In the genomic region with DNA sequence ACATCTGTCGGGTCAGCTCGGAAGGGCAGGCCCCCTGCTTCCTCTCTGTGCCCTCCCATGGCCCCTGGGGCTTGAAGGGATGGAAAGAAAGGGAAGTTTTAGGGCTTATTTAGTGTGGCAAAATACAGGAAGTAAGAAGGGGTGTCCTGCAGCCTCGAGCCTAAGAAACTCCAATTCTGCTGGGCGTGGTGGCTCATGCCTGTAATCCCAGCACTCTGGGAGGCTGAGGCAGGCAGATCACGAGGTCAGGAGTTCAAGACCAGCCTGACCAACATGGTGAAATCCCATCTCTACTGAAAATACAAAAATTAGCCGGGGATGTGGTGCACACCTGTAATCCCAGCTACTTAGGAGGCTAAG, we compare ENCODE assay signal across 1 cellular context.
TF ChIP-seq lines count a peak whose summit lies in the region.
"Not testable (repeated sequence)": the region's sequence is repeated elsewhere in the genome, so short reads cannot be mapped to it uniquely, and the experiment has no call there.

No MANE protein-coding gene starts in this region.

TF ChIP-seq in HepG2, 621 proteins besides CTCF, POLR2A, EP300 and RAD21:
- TF ChIP-seq TBX2 (CRISPR knock-in tag; IDR thresholded peaks at IDR 0.05; ENCODE audit: borderline replicate concordance) (0 out of 2 replicates have a peak, but pooled peaks have one; percentile 7), JUN (CRISPR knock-in tag; IDR thresholded peaks at IDR 0.05) (0 out of 2 replicates have a peak, but pooled peaks have one; percentile 7), ZNF772 (CRISPR knock-in tag; IDR thresholded peaks at IDR 0.05) (peak; percentile 43; the same call in 1 of the 2 replicates), CBX5 (CRISPR knock-in tag; IDR thresholded peaks at IDR 0.05; ENCODE audit: borderline replicate concordance) (0 out of 2 replicates have a peak, but pooled peaks have one; percentile 10), ZNF687 (CRISPR knock-in tag; IDR thresholded peaks at IDR 0.05) (peak; percentile 41; the same call in 1 of the 2 replicates), ZNF709 (CRISPR knock-in tag; IDR thresholded peaks at IDR 0.05) (peak; percentile 20; the same call in 1 of the 2 replicates), ZMYM2 (CRISPR knock-in tag; IDR thresholded peaks at IDR 0.05) (peak; percentile 39; the same call in 1 of the 2 replicates), ZMYM4 (CRISPR knock-in tag; IDR thresholded peaks at IDR 0.05) (peak; percentile 16; the same call in 1 of the 2 replicates), XBP1 (CRISPR knock-in tag; IDR thresholded peaks at IDR 0.05) (0 out of 2 replicates have a peak, but pooled peaks have one; percentile 23), FOXC1 (CRISPR knock-in tag; IDR thresholded peaks at IDR 0.05; ENCODE audit: borderline replicate concordance) (peak; percentile 25), FOXO4 (CRISPR knock-in tag; conservative IDR thresholded peaks at IDR 0.05) (0 out of 2 replicates have a peak, but pooled peaks have one; percentile 78), BORCS8-MEF2B (CRISPR knock-in tag; IDR thresholded peaks at IDR 0.05) (peak; percentile 34; the same call in 1 of the 2 replicates), ZNF446 (CRISPR knock-in tag; IDR thresholded peaks at IDR 0.05) (0 out of 2 replicates have a peak, but pooled peaks have one; percentile 16), TMF1 (CRISPR knock-in tag; IDR thresholded peaks at IDR 0.05; ENCODE audit: low read depth) (0 out of 2 replicates have a peak, but pooled peaks have one; percentile 28), ARID2 (CRISPR knock-in tag; IDR thresholded peaks at IDR 0.05; ENCODE audit: borderline replicate concordance) (peak; percentile 76; the same call in 1 of the 2 replicates), ZNF788 (CRISPR knock-in tag; IDR thresholded peaks at IDR 0.05; ENCODE audit: borderline replicate concordance) (peak; percentile 67; the same call in 1 of the 2 replicates), ZNF253 (CRISPR knock-in tag; IDR thresholded peaks at IDR 0.05; ENCODE audit: borderline replicate concordance) (0 out of 2 replicates have a peak, but pooled peaks have one; percentile 37), ZNF274 (CRISPR knock-in tag; IDR thresholded peaks at IDR 0.05) (0 out of 2 replicates have a peak, but pooled peaks have one; percentile 2), LCORL (CRISPR knock-in tag; IDR thresholded peaks at IDR 0.05) (0 out of 2 replicates have a peak, but pooled peaks have one; percentile 2), ZSCAN12 (CRISPR knock-in tag; IDR thresholded peaks at IDR 0.05) (0 out of 2 replicates have a peak, but pooled peaks have one; percentile 3), PHF8 (CRISPR knock-in tag; IDR thresholded peaks at IDR 0.05) (0 out of 2 replicates have a peak, but pooled peaks have one; percentile 6), ZNF557 (CRISPR knock-in tag; IDR thresholded peaks at IDR 0.05) (0 out of 2 replicates have a peak, but pooled peaks have one; percentile 3), ZNF782 (CRISPR knock-in tag; IDR thresholded peaks at IDR 0.05; ENCODE audit: borderline replicate concordance) (peak; percentile 37; the same call in 1 of the 2 replicates), ZNF629 (CRISPR knock-in tag; conservative IDR thresholded peaks at IDR 0.05) (peak; percentile 2; the same call in 1 of the 2 replicates), ZNF512 (CRISPR knock-in tag; IDR thresholded peaks at IDR 0.05) (0 out of 2 replicates have a peak, but pooled peaks have one; percentile 20)
- TF ChIP-seq, protein P1, sequence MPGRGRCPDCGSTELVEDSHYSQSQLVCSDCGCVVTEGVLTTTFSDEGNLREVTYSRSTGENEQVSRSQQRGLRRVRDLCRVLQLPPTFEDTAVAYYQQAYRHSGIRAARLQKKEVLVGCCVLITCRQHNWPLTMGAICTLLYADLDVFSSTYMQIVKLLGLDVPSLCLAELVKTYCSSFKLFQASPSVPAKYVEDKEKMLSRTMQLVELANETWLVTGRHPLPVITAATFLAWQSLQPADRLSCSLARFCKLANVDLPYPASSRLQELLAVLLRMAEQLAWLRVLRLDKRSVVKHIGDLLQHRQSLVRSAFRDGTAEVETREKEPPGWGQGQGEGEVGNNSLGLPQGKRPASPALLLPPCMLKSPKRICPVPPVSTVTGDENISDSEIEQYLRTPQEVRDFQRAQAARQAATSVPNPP (CRISPR knock-in tag; IDR thresholded peaks at IDR 0.05), result 0 out of 2 replicates have a peak, but pooled peaks have one; percentile 33
- TF ChIP-seq, protein P2, sequence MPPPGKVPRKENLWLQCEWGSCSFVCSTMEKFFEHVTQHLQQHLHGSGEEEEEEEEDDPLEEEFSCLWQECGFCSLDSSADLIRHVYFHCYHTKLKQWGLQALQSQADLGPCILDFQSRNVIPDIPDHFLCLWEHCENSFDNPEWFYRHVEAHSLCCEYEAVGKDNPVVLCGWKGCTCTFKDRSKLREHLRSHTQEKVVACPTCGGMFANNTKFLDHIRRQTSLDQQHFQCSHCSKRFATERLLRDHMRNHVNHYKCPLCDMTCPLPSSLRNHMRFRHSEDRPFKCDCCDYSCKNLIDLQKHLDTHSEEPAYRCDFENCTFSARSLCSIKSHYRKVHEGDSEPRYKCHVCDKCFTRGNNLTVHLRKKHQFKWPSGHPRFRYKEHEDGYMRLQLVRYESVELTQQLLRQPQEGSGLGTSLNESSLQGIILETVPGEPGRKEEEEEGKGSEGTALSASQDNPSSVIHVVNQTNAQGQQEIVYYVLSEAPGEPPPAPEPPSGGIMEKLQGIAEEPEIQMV (CRISPR knock-in tag; IDR thresholded peaks at IDR 0.05; ENCODE audit: low read depth), result peak; percentile 19; the same call in 1 of the 2 replicates
- TF ChIP-seq LCORL (IDR thresholded peaks at IDR 0.05), result not testable (repeated sequence)
- TF ChIP-seq, protein P3, sequence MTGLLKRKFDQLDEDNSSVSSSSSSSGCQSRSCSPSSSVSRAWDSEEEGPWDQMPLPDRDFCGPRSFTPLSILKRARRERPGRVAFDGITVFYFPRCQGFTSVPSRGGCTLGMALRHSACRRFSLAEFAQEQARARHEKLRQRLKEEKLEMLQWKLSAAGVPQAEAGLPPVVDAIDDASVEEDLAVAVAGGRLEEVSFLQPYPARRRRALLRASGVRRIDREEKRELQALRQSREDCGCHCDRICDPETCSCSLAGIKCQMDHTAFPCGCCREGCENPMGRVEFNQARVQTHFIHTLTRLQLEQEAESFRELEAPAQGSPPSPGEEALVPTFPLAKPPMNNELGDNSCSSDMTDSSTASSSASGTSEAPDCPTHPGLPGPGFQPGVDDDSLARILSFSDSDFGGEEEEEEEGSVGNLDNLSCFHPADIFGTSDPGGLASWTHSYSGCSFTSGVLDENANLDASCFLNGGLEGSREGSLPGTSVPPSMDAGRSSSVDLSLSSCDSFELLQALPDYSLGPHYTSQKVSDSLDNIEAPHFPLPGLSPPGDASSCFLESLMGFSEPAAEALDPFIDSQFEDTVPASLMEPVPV (CRISPR knock-in tag; IDR thresholded peaks at IDR 0.05), result 0 out of 2 replicates have a peak, but pooled peaks have one; percentile 27
TF ChIP-seq in HepG2: peak in this region for 28; not testable (repeated sequence) for 593.
